ENCODE assay signal across 18 cellular contexts in the genomic region with DNA sequence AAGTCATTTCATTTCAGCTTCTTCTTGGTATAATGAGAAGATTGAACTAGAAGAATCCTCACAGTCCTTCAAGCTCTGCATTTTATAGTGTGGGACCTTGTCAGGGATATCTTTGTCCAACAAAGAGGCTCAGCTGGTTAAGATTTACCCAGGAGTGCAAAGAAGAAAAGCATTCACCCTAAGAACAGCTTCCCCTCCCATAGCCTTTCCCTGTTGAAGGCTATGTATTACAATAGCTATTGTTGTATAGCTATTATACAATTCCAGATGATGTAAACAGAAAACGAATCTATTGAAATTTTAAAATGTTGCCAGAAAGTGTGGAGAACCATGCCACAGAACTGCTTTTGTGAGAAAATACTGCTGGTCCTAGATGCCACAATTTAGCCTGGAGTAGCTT.
"Had no signal": no experiment of that assay in that cellular context is flagged by ENCODE, and none has a peak within 500 bp of the region (broad histone marks: within the 10 kb centered on the region; RNA-seq: fewer than 3 reads in every experiment).

No MANE protein-coding gene starts in this region.

- H3K27ac Mint-ChIP-seq: naive B cell, type B pancreatic cell had no signal

- H3K4me1 Mint-ChIP-seq: naive B cell had no signal

- H3K27me3 Mint-ChIP-seq: type B pancreatic cell had no signal

- H3K4me1 ChIP-seq: foreskin keratinocyte, left lung, psoas muscle, suprapubic skin, thyroid gland had no signal

- H3K27me3 ChIP-seq: foreskin keratinocyte, left lung, neutrophil, suprapubic skin, thyroid gland had no signal

- DNase-seq: erythroblast; foreskin keratinocyte; hippocampal formation; islet precursor cell; left lung; mesenchymal stem cell; midbrain; naive B cell; psoas muscle; stimulated activated CD4-positive, alpha-beta T cell treated with anti-CD3 and anti-CD28 coated beads, Interleukin-2, amount 100 ng/mL, for 48 hours; stimulated activated naive CD8-positive, alpha-beta T cell treated with anti-CD3 and anti-CD28 coated beads, Interleukin-15, Interleukin-2, amounts not matched to agents 100 U/mL and 50 U/mL, for 24 hours had no signal

- ATAC-seq: foreskin keratinocyte; left lung; psoas muscle; stimulated activated naive CD8-positive, alpha-beta T cell treated with anti-CD3 and anti-CD28 coated beads, Interleukin-15, Interleukin-2, amounts not matched to agents 100 U/mL and 50 U/mL, for 24 hours had no signal

- H3K4me3 ChIP-seq: left lung, lung, psoas muscle, smooth muscle cell, suprapubic skin, thyroid gland had no signal

- H3K27ac ChIP-seq: foreskin keratinocyte, left lung, neutrophil, psoas muscle, suprapubic skin, thyroid gland had no signal

- H3K9me3 ChIP-seq: left lung, neutrophil, psoas muscle, suprapubic skin, thyroid gland had no signal

- H3K36me3 Mint-ChIP-seq: naive B cell, type B pancreatic cell had no signal

- H3K9me3 Mint-ChIP-seq: naive B cell, nephron, type B pancreatic cell had no signal

- H3K4me3 Mint-ChIP-seq: naive B cell, nephron, type B pancreatic cell had no signal

- H3K36me3 ChIP-seq: left lung, neutrophil, suprapubic skin, thyroid gland had no signal
